ENCODE assay signal across 20 cellular contexts in genomic region chr15:26438316-26438715, GRCh38.
DNase-seq lines count a peak whose midpoint lies in the region; ATAC-seq and TF ChIP-seq lines count a peak whose summit lies in the region.
"Had no signal": no experiment of that assay in that cellular context is flagged by ENCODE, and none has a peak within 500 bp of the region (broad histone marks: within the 10 kb centered on the region; RNA-seq: fewer than 3 reads in every experiment).

No MANE protein-coding gene starts in this region.

- H3K4me3 Mint-ChIP-seq in nephron (no peak overlapping the region), type B pancreatic cell (peak overlapping the region; percentile 15)
- H3K4me3 Mint-ChIP-seq: H9, T-cell had no signal

- no peak for TF ChIP-seq CTCF in right atrium auricular region (IDR thresholded peaks at IDR 0.05)
- TF ChIP-seq CTCF in nephron (IDR thresholded peaks at IDR 0.05; ENCODE audit: unreplicated experiment in 3 of 3), result no peak
- no peak for TF ChIP-seq CTCF in type B pancreatic cell (conservative IDR thresholded peaks at IDR 0.05)

- peaks cover 3 to 22% of the 10 kb centered on the region in 2 donors for H3K4me1 ChIP-seq in right atrium auricular region
- H3K4me1 ChIP-seq: Peyer's patch had no signal

- H3K9me3 Mint-ChIP-seq in nephron (no peaks in the 10 kb centered on the region), type B pancreatic cell (no peaks in the 10 kb centered on the region)

- H3K27ac Mint-ChIP-seq in nephron (peak overlapping the region in 2 of 3 experiments; percentile 58 to 68), type B pancreatic cell (no peak overlapping the region)
- H3K27ac Mint-ChIP-seq: CD4-positive, CD25-positive, alpha-beta regulatory T cell; H9; T-cell had no signal

- H3K4me3 ChIP-seq in right atrium auricular region, result no peak overlapping the region
- H3K4me3 ChIP-seq: Peyer's patch, SK-N-MC had no signal

- intact Hi-C loops in left cardiac atrium (cut with DNase I), result no loop called here

- DNase-seq in right atrium auricular region (ENCODE audit: low spot score) (no peak), left cardiac atrium (no peak), NCI-H748 treated with DMSO at 0.1 percent for 48 hours (lab: John Stamatoyannopoulos, UW) (peak; percentile 71), type B pancreatic cell (ENCODE audit: extremely low spot score, unreplicated experiment) (no peak), AG08395 (ENCODE audit: low spot score) (no peak), NCI-H524 treated with DMSO at 0.1 percent for 48 hours (lab: John Stamatoyannopoulos, UW) (no peak)
- DNase-seq: ACHN; Calu3; CD4-positive, CD25-positive, alpha-beta regulatory T cell; DMS79; H9; NCI-H1436; NCI-H2227 treated with DMSO at 0.1 percent for 48 hours; NCI-H774; Peyer's patch; T-cell had no signal

- H3K4me1 Mint-ChIP-seq in nephron (no peaks in the 10 kb centered on the region), type B pancreatic cell (ENCODE audit: unreplicated experiment) (peaks cover 5% of the 10 kb centered on the region)
- H3K4me1 Mint-ChIP-seq: CD4-positive, CD25-positive, alpha-beta regulatory T cell; T-cell had no signal

- ATAC-seq in left cardiac atrium, result no peak
- no peak for ATAC-seq in HG02840 (IDR thresholded peaks at IDR 0.05; ENCODE audit: low FRiP score, unreplicated experiment)
- ATAC-seq: Right ventricle myocardium inferior, T-cell had no signal

- no peaks in the 10 kb centered on the region for H3K36me3 Mint-ChIP-seq in nephron (ENCODE audit: low read depth)
- H3K36me3 Mint-ChIP-seq in type B pancreatic cell, result no peaks in the 10 kb centered on the region
- H3K36me3 Mint-ChIP-seq: CD4-positive, CD25-positive, alpha-beta regulatory T cell; T-cell had no signal

- H3K9me3 ChIP-seq in right atrium auricular region, result no peaks in the 10 kb centered on the region
- H3K9me3 ChIP-seq: Peyer's patch had no signal

- H3K27ac ChIP-seq in right atrium auricular region, result peak overlapping the region; percentile 9 to 14
- H3K27ac ChIP-seq: Peyer's patch, SK-N-MC had no signal

- H3K27me3 ChIP-seq in right atrium auricular region, result no peaks in the 10 kb centered on the region
- H3K27me3 ChIP-seq: Peyer's patch had no signal

- no peaks in the 10 kb centered on the region for H3K27me3 Mint-ChIP-seq in nephron (ENCODE audit: low read depth)
- H3K27me3 Mint-ChIP-seq in type B pancreatic cell, result no peaks in the 10 kb centered on the region
- H3K27me3 Mint-ChIP-seq: CD4-positive, CD25-positive, alpha-beta regulatory T cell; T-cell had no signal

- no peaks in the 10 kb centered on the region for H3K36me3 ChIP-seq in right atrium auricular region
- H3K36me3 ChIP-seq: Peyer's patch had no signal
